In genomic region chr2:241892299-241893137, GRCh38 we compare ENCODE assay signal across 10 cellular contexts. TPM values are rescaled to one million over a fixed set of nuclear protein-coding genes. Genes with fewer than 3 reads are reported as not detected.
A peak's percentile ranks its signal among the peaks of the same experiment; 100 is the strongest.
DNase-seq lines count a peak whose midpoint lies in the region.
"Had no signal": no experiment of that assay in that cellular context is flagged by ENCODE, and none has a peak within 500 bp of the region (broad histone marks: within the 10 kb centered on the region; RNA-seq: fewer than 3 reads in every experiment).

No MANE protein-coding gene starts in this region.

- DNase-seq in activated CD4-positive, alpha-beta T cell treated with anti-CD3 and anti-CD28 coated beads for 48 hours = peak; percentile 1
- DNase-seq in activated CD4-positive, alpha-beta T cell treated with anti-CD3 and anti-CD28 coated beads, Interleukin-2, amount 10 ng/mL, durations not matched to agents 24 days and 14 days = no peak
- peak; percentile 51 to 65 for DNase-seq in SJCRH30
- peak; percentile 61 for DNase-seq in islet precursor cell
- DNase-seq in stimulated activated naive CD4-positive, alpha-beta T cell treated with Interleukin-2 at 50 U/mL for 16 hours (lab: John Stamatoyannopoulos, UW) = no peak
- no peak for DNase-seq in NK-92 treated with Interleukin-12 subunit alpha and Interleukin-12 subunit beta, amount 100 ng/mL, for 24 hours (lab: John Stamatoyannopoulos, UW)
- no peak for DNase-seq in germinal center (ENCODE audit: low spot score)
- DNase-seq: brain microvascular endothelial cell had no signal

- intact Hi-C loops in activated CD4-positive, alpha-beta T cell treated with anti-CD3 and anti-CD28 coated beads, Interleukin-2, amount 10 ng/mL, durations not matched to agents 24 days and 14 days (cut with micrococcal nuclease) = no loop called here

- H3K9me3 ChIP-seq in SJCRH30 (replicated peaks) = peaks cover 6% of the 10 kb centered on the region; the same call in 1 of the 2 replicates
- H3K9me3 ChIP-seq in skeletal muscle satellite cell (replicated peaks; ENCODE audit: low read length) = no peaks in the 10 kb centered on the region

- peaks cover 25% of the 10 kb centered on the region for H3K4me1 ChIP-seq in SJCRH30
- peaks cover 8% of the 10 kb centered on the region for H3K4me1 ChIP-seq in skeletal muscle satellite cell (ENCODE audit: control insufficient read depth, insufficient read depth, low read length)

- H3K27me3 Mint-ChIP-seq in activated CD4-positive, alpha-beta T cell treated with anti-CD3 and anti-CD28 coated beads, Interleukin-2, amount 10 ng/mL, durations not matched to agents 24 days and 14 days = peaks cover 2% of the 10 kb centered on the region

- H3K36me3 Mint-ChIP-seq in activated CD4-positive, alpha-beta T cell treated with anti-CD3 and anti-CD28 coated beads, Interleukin-2, amount 10 ng/mL, durations not matched to agents 24 days and 14 days (ENCODE audit: low read depth) = peaks cover 14% of the 10 kb centered on the region

- H3K4me1 Mint-ChIP-seq in activated CD4-positive, alpha-beta T cell treated with anti-CD3 and anti-CD28 coated beads, Interleukin-2, amount 10 ng/mL, durations not matched to agents 24 days and 14 days = peaks cover 13% of the 10 kb centered on the region

- no peak overlapping the region for H3K27ac ChIP-seq in SJCRH30
- H3K27ac ChIP-seq: brain microvascular endothelial cell had no signal

- H3K27me3 ChIP-seq in SJCRH30 (no peaks in the 10 kb centered on the region), skeletal muscle satellite cell (ENCODE audit: control insufficient read depth, insufficient read depth, low read length) (peaks cover 4% of the 10 kb centered on the region)
- H3K27me3 ChIP-seq: brain microvascular endothelial cell had no signal

- peak overlapping the region; percentile 31 for H3K4me2 ChIP-seq in skeletal muscle satellite cell (ENCODE audit: low read length)

- no peak overlapping the region for H3K9ac ChIP-seq in skeletal muscle satellite cell (ENCODE audit: low read depth, low read length)

- H3K9me3 Mint-ChIP-seq in activated CD4-positive, alpha-beta T cell treated with anti-CD3 and anti-CD28 coated beads, Interleukin-2, amount 10 ng/mL, durations not matched to agents 24 days and 14 days = peaks cover 4% of the 10 kb centered on the region

- no peaks in the 10 kb centered on the region for H3K36me3 ChIP-seq in SJCRH30
- H3K36me3 ChIP-seq in skeletal muscle satellite cell (ENCODE audit: insufficient read depth, low read length) = no peaks in the 10 kb centered on the region
- H3K36me3 ChIP-seq: brain microvascular endothelial cell had no signal

- no peak overlapping the region for H3K27ac Mint-ChIP-seq in activated CD4-positive, alpha-beta T cell treated with anti-CD3 and anti-CD28 coated beads, Interleukin-2, amount 10 ng/mL, durations not matched to agents 24 days and 14 days

- no peak overlapping the region for H3K4me3 Mint-ChIP-seq in activated CD4-positive, alpha-beta T cell treated with anti-CD3 and anti-CD28 coated beads, Interleukin-2, amount 10 ng/mL, durations not matched to agents 24 days and 14 days

- H3K4me3 ChIP-seq in SJCRH30 (no peak overlapping the region), skeletal muscle satellite cell (ENCODE audit: low read length) (no peak overlapping the region)

RNA-seq across cellular contexts. Expression of gene RTP5, which starts 23.0 kb away (rescaled TPM):
- 0.07 TPM in 1 of 2 replicates, not detected in the other for total RNA-seq in activated CD4-positive, alpha-beta T cell treated with anti-CD3 and anti-CD28 coated beads, Interleukin-2, amount 10 ng/mL, durations not matched to agents 24 days and 14 days
- total RNA-seq in SJCRH30 (2014; rRNA removed; shearing (Covaris generic)) = not detected in 2 replicates
- not detected in 2 replicates for total RNA-seq in skeletal muscle satellite cell (2012; rRNA removed)
- total RNA-seq: pulmonary artery endothelial cell had no signal

RNA-seq across cellular contexts. Expression of gene PDCD1, which starts 33.8 kb away (rescaled TPM):
- total RNA-seq in activated CD4-positive, alpha-beta T cell treated with anti-CD3 and anti-CD28 coated beads, Interleukin-2, amount 10 ng/mL, durations not matched to agents 24 days and 14 days = 79.6 and 83.3 TPM in 2 replicates
- total RNA-seq in SJCRH30 (2014; rRNA removed; shearing (Covaris generic)) = 0.08 and 0.28 TPM in 2 replicates
- total RNA-seq in skeletal muscle satellite cell (2012; rRNA removed) = not detected in 2 replicates
- total RNA-seq: pulmonary artery endothelial cell had no signal

Comparison
In these comparisons a context has a peak if more than half of its experiments do, and no peak if none do; other contexts are left out.
1. DNase-seq: peak in activated CD4-positive, alpha-beta T cell treated with anti-CD3 and anti-CD28 coated beads for 48 hours (single experiment), SJCRH30 (2 of 2) and islet precursor cell (single experiment); none in activated CD4-positive, alpha-beta T cell treated with anti-CD3 and anti-CD28 coated beads, Interleukin-2, amount 10 ng/mL, durations not matched to agents 24 days and 14 days (single experiment), stimulated activated naive CD4-positive, alpha-beta T cell treated with Interleukin-2 at 50 U/mL for 16 hours (single experiment), NK-92 treated with Interleukin-12 subunit alpha and Interleukin-12 subunit beta, amount 100 ng/mL, for 24 hours (single experiment) and germinal center (single experiment).
2. RNA of gene PDCD1, which starts 33.8 kb away (total RNA-seq): 79.6 to 83.3 TPM in activated CD4-positive, alpha-beta T cell treated with anti-CD3 and anti-CD28 coated beads, Interleukin-2, amount 10 ng/mL, durations not matched to agents 24 days and 14 days; 0.08 to 0.28 TPM in SJCRH30; every median in the first group is over 10 times any median in the second.